Comparison of ENCODE assay signal across 28 cellular contexts in genomic region chr17:8484465-8484864, GRCh38.
"Had no signal": no experiment of that assay in that cellular context is flagged by ENCODE, and none has a peak within 500 bp of the region (broad histone marks: within the 10 kb centered on the region; RNA-seq: fewer than 3 reads in every experiment).

No MANE protein-coding gene starts in this region.

- H3K4me3 ChIP-seq: neural progenitor cell, ovary, psoas muscle, right lobe of liver, sigmoid colon, stomach, thoracic aorta, thyroid gland, tibial nerve, upper lobe of left lung, vagina had no signal

- H3K4me1 Mint-ChIP-seq: nephron; neural progenitor cell; stimulated activated effector memory CD8-positive, alpha-beta T cell treated with anti-CD3 and anti-CD28 coated beads, Interleukin-12 subunit alpha, Interleukin-12 subunit beta, amount 100 ng/mL, for 72 hours; stimulated activated naive B cell treated with anti-CD40 and anti-IgM and Interleukin-4, amounts not matched to agents 10 μg/mL and 1 μg/mL and 100 μg/mL, for 72 hours had no signal

- H3K27me3 Mint-ChIP-seq: progenitor cell of endocrine pancreas; stimulated activated naive B cell treated with anti-CD40 and anti-IgM and Interleukin-4, amounts not matched to agents 10 μg/mL and 1 μg/mL and 100 μg/mL, for 72 hours; stimulated activated naive CD8-positive, alpha-beta T cell treated with anti-CD3 and anti-CD28 coated beads, Interleukin-15, Interleukin-2, amounts not matched to agents 100 ng/mL and 50 ng/mL, for 24 hours had no signal

- H3K36me3 ChIP-seq: ovary had no signal

- H3K4me3 Mint-ChIP-seq: nephron; neural progenitor cell; stimulated activated effector memory CD8-positive, alpha-beta T cell treated with anti-CD3 and anti-CD28 coated beads, Interleukin-12 subunit alpha, Interleukin-12 subunit beta, amount 100 ng/mL, for 72 hours; stimulated activated naive B cell treated with anti-CD40 and anti-IgM and Interleukin-4, amounts not matched to agents 10 μg/mL and 1 μg/mL and 100 μg/mL, for 72 hours; stimulated activated naive CD8-positive, alpha-beta T cell treated with anti-CD3 and anti-CD28 coated beads, Interleukin-15, Interleukin-2, amounts not matched to agents 100 ng/mL and 50 ng/mL, for 24 hours had no signal

- DNase-seq: occipital lobe; ovary; posterior cingulate gyrus; psoas muscle; right cardiac atrium; right lobe of liver; sigmoid colon; small intestine; stimulated activated CD4-positive, alpha-beta T cell treated with anti-CD3 and anti-CD28 coated beads, Interleukin-15, amount 100 ng/mL, for 24 hours; stimulated activated CD4-positive, alpha-beta T cell treated with anti-CD3 and anti-CD28 coated beads, Interleukin-2, amount 100 ng/mL, for 24 hours; stimulated activated CD4-positive, alpha-beta T cell treated with anti-CD3 and anti-CD28 coated beads, Interleukin-2, amount 100 ng/mL, for 48 hours; stimulated activated CD4-positive, alpha-beta T cell treated with anti-CD3 and anti-CD28 coated beads, Interleukin-4, amount 100 ng/mL, for 24 hours; stimulated activated naive B cell treated with anti-CD40 and anti-IgM and Interleukin-4, amounts not matched to agents 10 μg/mL and 1 μg/mL and 100 μg/mL, for 72 hours; stimulated activated naive CD4-positive, alpha-beta T cell treated with Interleukin-2 at 50 U/mL for 16 hours; stomach; thyroid gland; trophoblast cell; upper lobe of left lung had no signal

- H3K27me3 ChIP-seq: neural progenitor cell, ovary, right lobe of liver, sigmoid colon, stomach, thyroid gland, tibial nerve, upper lobe of left lung, vagina had no signal

- H3K4me1 ChIP-seq: neural progenitor cell, parathyroid adenoma, psoas muscle, right lobe of liver, vagina had no signal

- FAIRE-seq: urothelium cell line had no signal

- H3K9me3 ChIP-seq: ovary, psoas muscle, right lobe of liver, sigmoid colon, thoracic aorta, thyroid gland, vagina had no signal

- H3K27ac Mint-ChIP-seq: nephron; neural progenitor cell; progenitor cell of endocrine pancreas; stimulated activated effector memory CD8-positive, alpha-beta T cell treated with anti-CD3 and anti-CD28 coated beads, Interleukin-12 subunit alpha, Interleukin-12 subunit beta, amount 100 ng/mL, for 72 hours; stimulated activated naive B cell treated with anti-CD40 and anti-IgM and Interleukin-4, amounts not matched to agents 10 μg/mL and 1 μg/mL and 100 μg/mL, for 72 hours; stimulated activated naive CD8-positive, alpha-beta T cell treated with anti-CD3 and anti-CD28 coated beads, Interleukin-15, Interleukin-2, amounts not matched to agents 100 ng/mL and 50 ng/mL, for 24 hours had no signal

- ATAC-seq: psoas muscle; right cardiac atrium; right lobe of liver; stimulated activated effector memory CD8-positive, alpha-beta T cell treated with anti-CD3 and anti-CD28 coated beads, Interleukin-12 subunit alpha, Interleukin-12 subunit beta, amount 100 ng/mL, for 72 hours; stimulated activated naive B cell treated with anti-CD40 and anti-IgM and Interleukin-4, amounts not matched to agents 10 μg/mL and 1 μg/mL and 100 μg/mL, for 72 hours had no signal

- H3K27ac ChIP-seq: neural progenitor cell, ovary, parathyroid adenoma, psoas muscle, right lobe of liver, sigmoid colon, stomach, thyroid gland, tibial nerve, upper lobe of left lung, vagina had no signal

- H3K4me2 ChIP-seq: neural progenitor cell had no signal
